In the genomic region with DNA sequence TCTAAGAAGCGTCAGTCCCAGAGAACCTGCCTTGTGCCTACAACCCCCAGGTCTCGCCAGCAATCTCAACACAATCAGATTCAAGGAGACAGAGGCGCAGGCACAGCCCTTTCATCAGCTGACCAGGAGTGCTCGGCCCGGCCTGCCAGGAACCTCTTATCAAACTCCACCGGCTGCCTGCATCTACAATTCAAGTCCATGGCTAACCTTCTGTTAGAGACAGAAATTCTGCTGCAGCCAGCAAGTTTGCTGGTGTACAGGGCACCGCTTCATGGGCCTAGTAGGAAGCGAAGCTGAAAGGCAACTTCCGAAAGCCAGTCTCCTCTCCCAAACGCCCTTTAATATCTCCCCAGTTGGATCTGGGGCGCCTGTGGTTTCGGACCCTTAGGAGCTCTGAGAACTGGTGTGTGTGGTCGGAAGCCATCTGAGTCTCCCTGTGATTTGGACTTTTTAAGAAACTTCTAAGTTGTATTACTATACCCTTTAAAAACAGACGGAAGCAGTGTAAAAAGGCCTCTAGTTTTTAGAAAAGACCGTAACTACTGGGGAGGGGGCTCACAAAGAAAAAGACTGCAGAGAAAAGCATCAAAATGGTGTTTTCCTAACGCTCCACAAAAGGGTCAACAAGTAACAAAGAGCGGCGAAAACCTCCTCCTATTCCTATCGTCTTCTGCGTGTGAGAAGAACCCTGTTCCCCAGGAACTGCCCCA, we compare ENCODE assay signal across 1 cellular context.
TF ChIP-seq lines count a peak whose summit lies in the region.

No MANE protein-coding gene starts in this region.

TF ChIP-seq in HepG2, 621 proteins besides CTCF, POLR2A, EP300 and RAD21 (continued from another document):
- TF ChIP-seq, protein P1, sequence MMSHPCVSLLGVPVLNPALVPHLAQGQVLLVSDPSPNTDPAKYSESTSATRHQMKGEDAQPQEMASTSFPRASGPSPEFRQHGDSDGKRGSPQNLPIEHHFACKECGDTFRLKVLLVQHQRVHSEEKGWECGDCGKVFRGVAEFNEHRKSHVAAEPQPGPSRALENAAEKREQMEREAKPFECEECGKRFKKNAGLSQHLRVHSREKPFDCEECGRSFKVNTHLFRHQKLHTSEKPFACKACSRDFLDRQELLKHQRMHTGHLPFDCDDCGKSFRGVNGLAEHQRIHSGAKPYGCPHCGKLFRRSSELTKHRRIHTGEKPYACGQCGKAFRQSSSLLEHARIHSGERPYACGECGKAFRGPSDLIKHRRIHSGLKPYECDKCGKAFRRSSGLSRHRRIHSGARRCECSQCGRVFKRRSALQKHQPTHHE (CRISPR knock-in tag; IDR thresholded peaks at IDR 0.05; ENCODE audit: borderline replicate concordance): no peak
- TF ChIP-seq NFATC3 (CRISPR knock-in tag; IDR thresholded peaks at IDR 0.05) (peak; percentile 66; the same call in 1 of the 2 replicates), SIN3A (IDR thresholded peaks at IDR 0.05; ENCODE audit: borderline replicate concordance, low read depth, low read length) (no peak), YY1 (IDR thresholded peaks at IDR 0.05; ENCODE audit: insufficient read depth, insufficient replicate concordance, low read depth, low read length) (no peak), SRY (CRISPR knock-in tag; IDR thresholded peaks at IDR 0.05) (0 out of 2 replicates have a peak, but pooled peaks have one; percentile 18), ZBTB26 (CRISPR knock-in tag; IDR thresholded peaks at IDR 0.05; ENCODE audit: borderline replicate concordance) (no peak), MAFF (IDR thresholded peaks at IDR 0.05; ENCODE audit: low read depth, low read length) (peak; percentile 12; the same call in 1 of the 2 replicates), ZNF652 (CRISPR knock-in tag; IDR thresholded peaks at IDR 0.05; ENCODE audit: borderline replicate concordance, low read depth) (no peak), FOXO4 (CRISPR knock-in tag; conservative IDR thresholded peaks at IDR 0.05) (no peak), ZNF75D (CRISPR knock-in tag; IDR thresholded peaks at IDR 0.05; ENCODE audit: borderline replicate concordance) (no peak), RBAK (CRISPR knock-in tag; IDR thresholded peaks at IDR 0.05) (no peak), ZNF383 (CRISPR knock-in tag; IDR thresholded peaks at IDR 0.05; ENCODE audit: borderline replicate concordance) (no peak), ZNF414 (CRISPR knock-in tag; IDR thresholded peaks at IDR 0.05) (0 out of 2 replicates have a peak, but pooled peaks have one; percentile 25), HIVEP1 (CRISPR knock-in tag; IDR thresholded peaks at IDR 0.05) (0 out of 2 replicates have a peak, but pooled peaks have one; percentile 12), ZNF124 (CRISPR knock-in tag; IDR thresholded peaks at IDR 0.05) (0 out of 2 replicates have a peak, but pooled peaks have one; percentile 12), MED1 (CRISPR knock-in tag; IDR thresholded peaks at IDR 0.05) (0 out of 2 replicates have a peak, but pooled peaks have one; percentile 15), ZNF878 (CRISPR knock-in tag; IDR thresholded peaks at IDR 0.05) (no peak), NR2C2 (CRISPR knock-in tag; IDR thresholded peaks at IDR 0.05; ENCODE audit: borderline replicate concordance) (peak; percentile 30; the same call in 1 of the 2 replicates), TBP (CRISPR knock-in tag; IDR thresholded peaks at IDR 0.05) (no peak), ZNF777 (CRISPR knock-in tag; IDR thresholded peaks at IDR 0.05) (no peak), ZNF598 (CRISPR knock-in tag; IDR thresholded peaks at IDR 0.05; ENCODE audit: borderline replicate concordance) (no peak)
- TF ChIP-seq, protein P2, sequence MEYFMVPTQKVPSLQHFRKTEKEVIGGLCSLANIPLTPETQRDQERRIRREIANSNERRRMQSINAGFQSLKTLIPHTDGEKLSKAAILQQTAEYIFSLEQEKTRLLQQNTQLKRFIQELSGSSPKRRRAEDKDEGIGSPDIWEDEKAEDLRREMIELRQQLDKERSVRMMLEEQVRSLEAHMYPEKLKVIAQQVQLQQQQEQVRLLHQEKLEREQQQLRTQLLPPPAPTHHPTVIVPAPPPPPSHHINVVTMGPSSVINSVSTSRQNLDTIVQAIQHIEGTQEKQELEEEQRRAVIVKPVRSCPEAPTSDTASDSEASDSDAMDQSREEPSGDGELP (IDR thresholded peaks at IDR 0.05; ENCODE audit: borderline replicate concordance, low read depth): peak; percentile 87
TF ChIP-seq in HepG2: peak in this region for 36.
